12 cellular contexts compared by ENCODE assay signal in the genomic region with DNA sequence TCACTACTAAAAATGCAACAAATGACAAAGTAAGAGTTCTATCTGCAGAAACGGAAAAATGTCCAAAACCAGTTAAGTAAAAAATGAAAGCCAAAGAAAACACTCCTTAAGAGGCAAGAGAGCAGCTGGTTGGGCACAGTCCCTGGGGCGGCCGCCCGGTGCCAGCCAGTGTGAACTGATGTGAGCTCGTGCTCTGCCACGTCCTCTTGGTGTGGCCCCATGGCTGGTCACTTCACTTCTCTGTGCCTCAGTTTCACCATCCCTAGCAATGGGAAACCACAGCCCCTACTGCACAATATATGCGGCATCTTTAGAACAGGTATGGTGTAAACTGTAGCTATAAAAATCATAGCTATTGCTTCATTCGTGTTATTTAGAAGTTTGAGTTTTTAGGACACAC. TPM values are rescaled to one million over a fixed set of nuclear protein-coding genes. Genes with fewer than 3 reads are reported as not detected.
DNase-seq lines count a peak whose midpoint lies in the region; ATAC-seq and TF ChIP-seq lines count a peak whose summit lies in the region.
"Had no signal": no experiment of that assay in that cellular context is flagged by ENCODE, and none has a peak within 500 bp of the region (broad histone marks: within the 10 kb centered on the region; RNA-seq: fewer than 3 reads in every experiment).

No MANE protein-coding gene starts in this region.

- no peaks in the 10 kb centered on the region for H3K27me3 Mint-ChIP-seq in memory B cell

- intact Hi-C loops in Right ventricle myocardium inferior (cut with DNase I) = no loop called here
- intact Hi-C loops in left cardiac atrium (cut with DNase I) = no loop called here
- intact Hi-C loops in upper lobe of right lung (cut with DNase I) = no loop called here

- H3K9me3 ChIP-seq in upper lobe of right lung = no peaks in the 10 kb centered on the region
- H3K9me3 ChIP-seq: right lobe of liver had no signal

- peak; percentile 62 for DNase-seq in Right ventricle myocardium inferior (ENCODE audit: missing footprints)
- DNase-seq in left cardiac atrium = no peak
- no peak for DNase-seq in activated naive CD4-positive, alpha-beta T cell treated with anti-CD3 and anti-CD28 coated beads, Interleukin-2, amount 50 U/mL, for 72 hours (ENCODE audit: low spot score in 2 of 2)
- DNase-seq in memory B cell (ENCODE audit: low spot score in 2 of 2) = no peak
- DNase-seq in upper lobe of right lung = no peak
- no peak for DNase-seq in amygdala (lab: John Stamatoyannopoulos, UW)
- no peak for DNase-seq in NCI-H2227 treated with DMSO at 0.1 percent for 48 hours (lab: John Stamatoyannopoulos, UW)
- DNase-seq: AML-193, brain microvascular endothelial cell, NCI-H1694 treated with DMSO at 0.1 percent for 48 hours had no signal

- H3K4me3 Mint-ChIP-seq in memory B cell = no peak overlapping the region

- no peaks in the 10 kb centered on the region for H3K27me3 ChIP-seq in upper lobe of right lung
- H3K27me3 ChIP-seq: brain microvascular endothelial cell, right lobe of liver had no signal

- H3K9me3 Mint-ChIP-seq in activated naive CD4-positive, alpha-beta T cell treated with anti-CD3 and anti-CD28 coated beads, Interleukin-2, amount 50 U/mL, for 72 hours = no peaks in the 10 kb centered on the region
- H3K9me3 Mint-ChIP-seq in memory B cell = no peaks in the 10 kb centered on the region

- H3K4me3 ChIP-seq in upper lobe of right lung = no peak overlapping the region
- H3K4me3 ChIP-seq: right lobe of liver had no signal

- peaks cover 11% of the 10 kb centered on the region for H3K4me1 ChIP-seq in upper lobe of right lung
- H3K4me1 ChIP-seq: right lobe of liver had no signal

- peaks cover 31 to 48% of the 10 kb centered on the region in 2 donors for H3K36me3 Mint-ChIP-seq in activated naive CD4-positive, alpha-beta T cell treated with anti-CD3 and anti-CD28 coated beads, Interleukin-2, amount 50 U/mL, for 72 hours
- peaks cover 40% of the 10 kb centered on the region for H3K36me3 Mint-ChIP-seq in memory B cell

- no peak for TF ChIP-seq CTCF in upper lobe of right lung (IDR thresholded peaks at IDR 0.05)

- no peak for ATAC-seq in Right ventricle myocardium inferior
- ATAC-seq in left cardiac atrium = no peak
- no peak for ATAC-seq in activated naive CD4-positive, alpha-beta T cell treated with anti-CD3 and anti-CD28 coated beads, Interleukin-2, amount 50 U/mL, for 72 hours
- no peak for ATAC-seq in memory B cell (ENCODE audit: low read depth)
- no peak for ATAC-seq in upper lobe of right lung
- no peak for ATAC-seq in GM19023 (IDR thresholded peaks at IDR 0.05; ENCODE audit: unreplicated experiment)

- H3K27ac ChIP-seq in upper lobe of right lung = peak overlapping the region; percentile 30
- H3K27ac ChIP-seq: brain microvascular endothelial cell had no signal

- peaks cover 12% of the 10 kb centered on the region for H3K4me1 Mint-ChIP-seq in memory B cell

- peaks cover 99% of the 10 kb centered on the region for H3K36me3 ChIP-seq in upper lobe of right lung

- H3K27ac Mint-ChIP-seq in activated naive CD4-positive, alpha-beta T cell treated with anti-CD3 and anti-CD28 coated beads, Interleukin-2, amount 50 U/mL, for 72 hours = peak overlapping the region; percentile 77 to 90
- H3K27ac Mint-ChIP-seq in memory B cell = peak overlapping the region; percentile 79

RNA-seq across cellular contexts. Expression of a gene that starts 21.2 kb away (rescaled TPM):
- 18.4 TPM for total RNA-seq in Right ventricle myocardium inferior
- 10 to 100 TPM; 28.1 to 48.1 TPM for total RNA-seq in left cardiac atrium
- total RNA-seq in activated naive CD4-positive, alpha-beta T cell treated with anti-CD3 and anti-CD28 coated beads, Interleukin-2, amount 50 U/mL, for 72 hours = 10 to 100 TPM; 82.2 to 88.1 TPM
- 69.6 TPM for total RNA-seq in upper lobe of right lung

RNA-seq across cellular contexts. Expression of a gene that starts 37.3 kb away (rescaled TPM):
- total RNA-seq in Right ventricle myocardium inferior = 34.0 TPM
- total RNA-seq in left cardiac atrium = 10 to 100 TPM; 33.9 to 45.3 TPM
- total RNA-seq in activated naive CD4-positive, alpha-beta T cell treated with anti-CD3 and anti-CD28 coated beads, Interleukin-2, amount 50 U/mL, for 72 hours = 100 to 1,000 TPM in 1 of 2 donors, 10 to 100 TPM in 1; 82.6 to 148 TPM
- 103 TPM for total RNA-seq in upper lobe of right lung
